8 cellular contexts compared by ENCODE assay signal in the genomic region with DNA sequence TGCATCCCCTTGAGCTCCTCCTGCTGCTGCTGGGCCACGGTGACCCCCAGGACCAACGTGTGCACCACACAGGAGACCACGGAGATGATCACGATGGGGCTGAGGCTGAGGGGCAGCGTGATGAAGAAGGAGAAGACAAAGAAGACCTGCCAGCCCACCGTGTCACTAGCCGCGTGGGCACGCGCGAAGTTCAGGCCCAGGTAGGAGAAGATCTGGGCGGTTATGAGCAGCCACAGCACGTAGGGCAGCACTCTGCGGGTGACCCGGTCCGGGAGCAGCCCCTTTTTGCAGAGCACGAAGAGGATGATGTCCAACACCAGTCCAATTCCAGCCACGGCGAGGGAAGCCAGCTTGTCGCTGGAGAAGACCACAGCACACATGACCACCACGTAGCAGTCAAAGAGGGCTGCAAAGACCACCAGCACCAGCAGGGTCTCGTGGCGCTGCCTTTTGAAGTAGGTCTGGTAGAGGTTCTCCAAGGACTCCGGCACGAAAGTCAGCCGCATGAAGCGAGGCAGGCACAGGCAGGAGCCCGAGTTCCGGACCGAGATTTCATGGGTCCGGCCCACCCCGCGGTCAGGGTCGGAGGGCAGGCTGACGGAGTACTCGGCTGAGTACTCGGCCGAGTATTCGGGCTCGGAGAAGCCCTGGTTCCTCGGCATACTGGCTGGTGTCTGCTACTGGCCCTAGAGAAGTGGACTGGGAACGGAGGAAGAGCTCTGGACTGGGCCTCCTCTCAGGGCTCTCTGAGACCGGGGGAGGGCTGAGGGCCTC. TPM values are rescaled to one million over a fixed set of nuclear protein-coding genes. Genes with fewer than 3 reads are reported as not detected.
DNase-seq lines count a peak whose midpoint lies in the region; ATAC-seq lines count a peak whose summit lies in the region.

No MANE protein-coding gene starts in this region.

- peaks cover 28% of the 10 kb centered on the region for H3K4me1 Mint-ChIP-seq in T-helper 2 cell treated with Interferon-gamma antibody and Interleukin-4, amounts not matched to agents 5 μg/mL and 100 μg/mL, for 36 hours (ENCODE audit: low read depth)
- peaks cover 40% of the 10 kb centered on the region for H3K4me1 Mint-ChIP-seq in activated CD8-positive, alpha-beta T cell treated with anti-CD3 and anti-CD28 coated beads, Interleukin-2, amount 10 ng/mL, durations not matched to agents 7 days and 5 days (ENCODE audit: low read depth)

- peak overlapping the region; percentile 92 for H3K4me3 Mint-ChIP-seq in T-helper 2 cell treated with Interferon-gamma antibody and Interleukin-4, amounts not matched to agents 5 μg/mL and 100 μg/mL, for 36 hours
- peak overlapping the region; percentile 94 for H3K4me3 Mint-ChIP-seq in activated CD8-positive, alpha-beta T cell treated with anti-CD3 and anti-CD28 coated beads, Interleukin-2, amount 10 ng/mL, durations not matched to agents 7 days and 5 days

- no peaks in the 10 kb centered on the region for H3K9me3 Mint-ChIP-seq in T-helper 2 cell treated with Interferon-gamma antibody and Interleukin-4, amounts not matched to agents 5 μg/mL and 100 μg/mL, for 36 hours
- H3K9me3 Mint-ChIP-seq in activated CD8-positive, alpha-beta T cell treated with anti-CD3 and anti-CD28 coated beads, Interleukin-2, amount 10 ng/mL, durations not matched to agents 7 days and 5 days (ENCODE audit: insufficient read depth): no peaks in the 10 kb centered on the region

- H3K4me3 ChIP-seq in iPS-18c (ENCODE audit: insufficient read depth, low read depth, low read length) (peak overlapping the region; percentile 51; the same call in 1 of the 2 replicates), subcutaneous abdominal adipose tissue (ENCODE audit: low read depth in 1 of 5, low read length in 5 of 5) (peak overlapping the region; percentile 23 to 70 (median 66))

- H3K27me3 ChIP-seq in subcutaneous abdominal adipose tissue (ENCODE audit: control insufficient read depth in 5 of 5, insufficient read depth in 4 of 5, low read length in 5 of 5): peaks cover 0 to 6% (median 0%) of the 10 kb centered on the region in 5 donors

- CTCF ChIA-PET in activated CD8-positive, alpha-beta T cell treated with anti-CD3 and anti-CD28 coated beads, Interleukin-2, amount 10 ng/mL, durations not matched to agents 7 days and 5 days (lab: Charles Lee): no interaction called here

- H3K9me3 ChIP-seq in iPS-18c (ENCODE audit: control insufficient read depth, insufficient read depth, low read length) (no peaks in the 10 kb centered on the region), subcutaneous abdominal adipose tissue (ENCODE audit: control insufficient read depth in 5 of 5, low read length in 5 of 5) (no peaks in the 10 kb centered on the region)

- peaks cover 23% of the 10 kb centered on the region for H3K36me3 Mint-ChIP-seq in T-helper 2 cell treated with Interferon-gamma antibody and Interleukin-4, amounts not matched to agents 5 μg/mL and 100 μg/mL, for 36 hours (ENCODE audit: low read depth)
- H3K36me3 Mint-ChIP-seq in activated CD8-positive, alpha-beta T cell treated with anti-CD3 and anti-CD28 coated beads, Interleukin-2, amount 10 ng/mL, durations not matched to agents 7 days and 5 days (ENCODE audit: low read depth): peaks cover 30% of the 10 kb centered on the region

- no peak overlapping the region for H3K27ac ChIP-seq in subcutaneous abdominal adipose tissue (ENCODE audit: low read depth, low read length)

- no peak for ATAC-seq in activated CD8-positive, alpha-beta T cell treated with anti-CD3 and anti-CD28 coated beads, Interleukin-2, amount 10 ng/mL, durations not matched to agents 7 days and 5 days
- ATAC-seq in HG03520 (IDR thresholded peaks at IDR 0.05; ENCODE audit: unreplicated experiment) (no peak), HG02840 (IDR thresholded peaks at IDR 0.05; ENCODE audit: low FRiP score, unreplicated experiment) (no peak)

- H3K4me1 ChIP-seq in subcutaneous abdominal adipose tissue (ENCODE audit: control insufficient read depth in 5 of 5, insufficient read depth in 5 of 5, low read length in 5 of 5): peaks cover 10 to 54% (median 34%) of the 10 kb centered on the region in 5 donors

- no peaks in the 10 kb centered on the region for H3K27me3 Mint-ChIP-seq in T-helper 2 cell treated with Interferon-gamma antibody and Interleukin-4, amounts not matched to agents 5 μg/mL and 100 μg/mL, for 36 hours (ENCODE audit: low read depth)
- no peaks in the 10 kb centered on the region for H3K27me3 Mint-ChIP-seq in activated CD8-positive, alpha-beta T cell treated with anti-CD3 and anti-CD28 coated beads, Interleukin-2, amount 10 ng/mL, durations not matched to agents 7 days and 5 days (ENCODE audit: low read depth)

- POLR2A ChIA-PET in activated CD8-positive, alpha-beta T cell treated with anti-CD3 and anti-CD28 coated beads, Interleukin-2, amount 10 ng/mL, durations not matched to agents 7 days and 5 days (lab: Charles Lee): no interaction called here

- H3K9ac ChIP-seq in subcutaneous abdominal adipose tissue (ENCODE audit: low read length in 5 of 5): peak overlapping the region in 3 of 5 donors; percentile 68 to 74 (median 72)

- H3K27ac Mint-ChIP-seq in T-helper 2 cell treated with Interferon-gamma antibody and Interleukin-4, amounts not matched to agents 5 μg/mL and 100 μg/mL, for 36 hours: peak overlapping the region; percentile 78
- H3K27ac Mint-ChIP-seq in activated CD8-positive, alpha-beta T cell treated with anti-CD3 and anti-CD28 coated beads, Interleukin-2, amount 10 ng/mL, durations not matched to agents 7 days and 5 days: peak overlapping the region; percentile 86

- no peak for DNase-seq in T-helper 2 cell treated with Interferon-gamma antibody and Interleukin-4, amounts not matched to agents 5 μg/mL and 100 μg/mL, for 36 hours (ENCODE audit: low spot score)
- no peak for DNase-seq in T-helper 2 cell
- no peak for DNase-seq in activated CD8-positive, alpha-beta T cell treated with anti-CD3 and anti-CD28 coated beads, Interleukin-2, amount 10 ng/mL, durations not matched to agents 7 days and 5 days
- DNase-seq in NCI-H128 (lab: John Stamatoyannopoulos, UW; ENCODE audit: unreplicated experiment): no peak

- no peaks in the 10 kb centered on the region for H3K36me3 ChIP-seq in subcutaneous abdominal adipose tissue (ENCODE audit: control insufficient read depth in 5 of 5, insufficient read depth in 5 of 5, low read length in 5 of 5)

RNA-seq across cellular contexts. Expression of gene ADCY3, which starts 1.5 kb away (rescaled TPM):
- total RNA-seq in activated CD8-positive, alpha-beta T cell treated with anti-CD3 and anti-CD28 coated beads, Interleukin-2, amount 10 ng/mL, durations not matched to agents 7 days and 5 days: 10 to 100 TPM; 52.9 to 62.7 TPM

RNA-seq across cellular contexts. Expression of gene DNAJC27, which starts 53.2 kb away (rescaled TPM):
- 1 to 10 TPM; 6.5 to 8.0 TPM for total RNA-seq in activated CD8-positive, alpha-beta T cell treated with anti-CD3 and anti-CD28 coated beads, Interleukin-2, amount 10 ng/mL, durations not matched to agents 7 days and 5 days
